ENCODE assay signal across 8 cellular contexts in genomic region chr11:3807856-3808845, GRCh38. TPM values are rescaled to one million over a fixed set of nuclear protein-coding genes. Genes with fewer than 3 reads are reported as not detected.
DNase-seq lines count a peak whose midpoint lies in the region; ATAC-seq, FAIRE-seq and TF ChIP-seq lines count a peak whose summit lies in the region.

TSS of gene PGAP2 (plus strand) at chr11:3808560. CDS start at chr11:3811260, 2,700 bp downstream.

- no peaks in the 10 kb centered on the region for H3K4me1 ChIP-seq in SJCRH30
- H3K4me1 ChIP-seq in pancreas: no peaks in the 10 kb centered on the region
- H3K4me1 ChIP-seq in vagina: peaks cover 27% of the 10 kb centered on the region

- H3K27me3 ChIP-seq in SJCRH30 (no peaks in the 10 kb centered on the region), pancreas (no peaks in the 10 kb centered on the region), vagina (no peaks in the 10 kb centered on the region)

- FAIRE-seq in pancreas (lab: Jason Lieb, UNC): no peak

- intact Hi-C loops in Calu3 (cut with micrococcal nuclease; ENCODE audit: unreplicated experiment) (no loop called here), Right ventricle myocardium inferior (cut with DNase I) (no loop called here), pancreas (cut with DNase I) (no loop called here), vagina (cut with DNase I) (no loop called here)

- no peaks in the 10 kb centered on the region for H3K36me3 ChIP-seq in SJCRH30
- no peaks in the 10 kb centered on the region for H3K36me3 ChIP-seq in pancreas
- no peaks in the 10 kb centered on the region for H3K36me3 ChIP-seq in vagina

- peak within 1 kb of the TSS; percentile 89 for H3K4me3 Mint-ChIP-seq in Calu3 (ENCODE audit: low read depth, unreplicated experiment)
- H3K4me3 Mint-ChIP-seq in activated naive CD8-positive, alpha-beta T cell: peak within 1 kb of the TSS; percentile 98

- ATAC-seq in GM21367 (IDR thresholded peaks at IDR 0.05; ENCODE audit: unreplicated experiment) (peak; percentile 50), Right ventricle myocardium inferior (peak; percentile 69), pancreas (peak; percentile 88 to 95 (median 90))

- TF ChIP-seq POLR2A in vagina (IDR thresholded peaks at IDR 0.05): no peak

- no peak within 1 kb of the TSS for H3K27ac Mint-ChIP-seq in Calu3 (ENCODE audit: unreplicated experiment)
- peak within 1 kb of the TSS; percentile 95 for H3K27ac Mint-ChIP-seq in activated naive CD8-positive, alpha-beta T cell

- BruUV-seq in Calu3 (replicated peaks; lab: Mats Ljungman, UMichigan): TSS peak; percentile 47

- H3K27ac ChIP-seq in SJCRH30: no peak within 1 kb of the TSS
- peak within 1 kb of the TSS; percentile 45 to 81 (median 69) for H3K27ac ChIP-seq in pancreas
- peak within 1 kb of the TSS; percentile 77 for H3K27ac ChIP-seq in vagina

- no peaks in the 10 kb centered on the region for H3K27me3 Mint-ChIP-seq in Calu3 (ENCODE audit: unreplicated experiment)
- no peaks in the 10 kb centered on the region for H3K27me3 Mint-ChIP-seq in activated naive CD8-positive, alpha-beta T cell

- no peaks in the 10 kb centered on the region for H3K9me3 Mint-ChIP-seq in Calu3 (ENCODE audit: low read depth, unreplicated experiment)
- no peaks in the 10 kb centered on the region for H3K9me3 Mint-ChIP-seq in activated naive CD8-positive, alpha-beta T cell (ENCODE audit: low read depth)

- TF ChIP-seq CTCF in Calu3 (IDR thresholded peaks at IDR 0.05; ENCODE audit: unreplicated experiment): peak; percentile 35
- TF ChIP-seq CTCF in pancreas (IDR thresholded peaks at IDR 0.05): peak; percentile 8 to 42 (median 32)
- peak; percentile 18 to 60 (median 31) for TF ChIP-seq CTCF in vagina (IDR thresholded peaks at IDR 0.05)

- H3K36me3 Mint-ChIP-seq in Calu3 (ENCODE audit: insufficient read depth, unreplicated experiment): peaks cover 17% of the 10 kb centered on the region
- H3K36me3 Mint-ChIP-seq in activated naive CD8-positive, alpha-beta T cell: peaks cover 2% of the 10 kb centered on the region

- WGBS in pancreas, 2 donors: 1% methylated on average over 53 of the region's 53 CpGs

- H3K9me3 ChIP-seq in SJCRH30 (replicated peaks) (no peaks in the 10 kb centered on the region), pancreas (no peaks in the 10 kb centered on the region), vagina (no peaks in the 10 kb centered on the region)

- H3K4me1 Mint-ChIP-seq in Calu3 (ENCODE audit: low read depth, unreplicated experiment): peaks cover 12% of the 10 kb centered on the region
- peaks cover 14% of the 10 kb centered on the region for H3K4me1 Mint-ChIP-seq in activated naive CD8-positive, alpha-beta T cell (ENCODE audit: low read depth)

- CTCF ChIA-PET in Calu3 (lab: Charles Lee): interaction anchor here (0.7 to 3.2 kb wide), 6 partner anchors 10 to 265 kb away, joined by 3 to 20 read pairs (median 4); partner anchors contain the start of gene RHOG

- DNase-seq in Calu3 (peak; percentile 69), SJCRH30 (peak; percentile 24 to 51), Right ventricle myocardium inferior (ENCODE audit: missing footprints) (peak; percentile 89), pancreas (peak; percentile 41 to 86 (median 70)), vagina (ENCODE audit: extremely low spot score in 2 of 2) (no peak)
- DNase-seq in Jurkat, Clone E6-1 (ENCODE audit: low read depth, low spot score): peak; percentile 56

- peak within 1 kb of the TSS; percentile 80 for H3K4me3 ChIP-seq in Jurkat, Clone E6-1 (ENCODE audit: low read length)
- H3K4me3 ChIP-seq in SJCRH30 (peak within 1 kb of the TSS; percentile 52), pancreas (peak within 1 kb of the TSS; percentile 68 to 94 (median 80)), vagina (peak within 1 kb of the TSS; percentile 83 to 85)

RNA-seq across cellular contexts. Expression of gene PGAP2, which starts in this region (rescaled TPM):
- 35.2 and 38.0 TPM in 2 replicates for total RNA-seq in Calu3 (2022)
- polyA plus RNA-seq in Jurkat, Clone E6-1 (2012; ENCODE audit: insufficient read depth, insufficient read length): 51.2 TPM
- total RNA-seq in SJCRH30 (2014; rRNA removed; shearing (Covaris generic)): 4.5 and 5.3 TPM in 2 replicates
- total RNA-seq in Right ventricle myocardium inferior: 26.6 TPM
- total RNA-seq in pancreas: 10 to 100 TPM; 13.5 to 21.4 (median 17.2) TPM
- polyA plus RNA-seq in pancreas: 10 to 100 TPM; 18.6 to 32.9 TPM
- total RNA-seq in vagina: 19.6 TPM

Comparison
In these comparisons a context has a peak if more than half of its experiments do, and no peak if none do; other contexts are left out.
1. DNase-seq: peak in Calu3 (single experiment), Jurkat, Clone E6-1 (single experiment), SJCRH30 (2 of 2), Right ventricle myocardium inferior (single experiment) and pancreas (6 of 6); none in vagina (0 of 2).
2. Peak in every context shown above with its lines, with median percentiles within 50 percentile points of each other: CTCF ChIP-seq, ATAC-seq and H3K4me3 ChIP-seq.